25 cellular contexts compared by ENCODE assay signal in genomic region chr7:96532428-96532922, GRCh38.
"Had no signal": no experiment of that assay in that cellular context is flagged by ENCODE, and none has a peak within 500 bp of the region (broad histone marks: within the 10 kb centered on the region; RNA-seq: fewer than 3 reads in every experiment).

No MANE protein-coding gene starts in this region.

- H3K27ac Mint-ChIP-seq: endodermal cell; naive thymus-derived CD8-positive, alpha-beta T cell; nephron progenitor cell; stimulated activated effector memory CD8-positive, alpha-beta T cell treated with anti-CD3 and anti-CD28 coated beads, Interleukin-12 subunit alpha, Interleukin-12 subunit beta, amount 100 ng/mL, for 72 hours had no signal

- H3K27ac ChIP-seq: epithelial cell of prostate, gastrocnemius medialis, lower lobe of right lung, prostate gland, right atrium auricular region, stomach, thyroid gland, vagina had no signal

- H3K36me3 ChIP-seq: gastrocnemius medialis, lower lobe of right lung, prostate gland, right atrium auricular region, stomach, thyroid gland, vagina had no signal

- H3K27me3 ChIP-seq: gastrocnemius medialis, right atrium auricular region, thyroid gland, vagina had no signal

- H3K4me1 Mint-ChIP-seq: endodermal cell; nephron progenitor cell; stimulated activated effector memory CD8-positive, alpha-beta T cell treated with anti-CD3 and anti-CD28 coated beads, Interleukin-12 subunit alpha, Interleukin-12 subunit beta, amount 100 ng/mL, for 72 hours had no signal

- H3K9me3 ChIP-seq: gastrocnemius medialis, lower lobe of right lung, prostate gland, right atrium auricular region, stomach, thyroid gland, vagina had no signal

- ATAC-seq: esophagus mucosa; gastrocnemius medialis; left ventricle myocardium superior; lower lobe of right lung; naive thymus-derived CD8-positive, alpha-beta T cell; sciatic nerve; stimulated activated effector memory CD8-positive, alpha-beta T cell treated with anti-CD3 and anti-CD28 coated beads, Interleukin-12 subunit alpha, Interleukin-12 subunit beta, amount 100 ng/mL, for 72 hours had no signal

- H3K4me3 Mint-ChIP-seq: endodermal cell; naive thymus-derived CD8-positive, alpha-beta T cell; nephron progenitor cell; stimulated activated effector memory CD8-positive, alpha-beta T cell treated with anti-CD3 and anti-CD28 coated beads, Interleukin-12 subunit alpha, Interleukin-12 subunit beta, amount 100 ng/mL, for 72 hours had no signal

- DNase-seq: effector CD8-positive, alpha-beta T cell; endodermal cell; foreskin fibroblast; gastrocnemius medialis; head of caudate nucleus; left ventricle myocardium superior; lower lobe of right lung; naive thymus-derived CD8-positive, alpha-beta T cell; nephron progenitor cell; nucleus accumbens; stimulated activated CD4-positive, alpha-beta T cell treated with anti-CD3 and anti-CD28 coated beads, Interleukin-12 subunit alpha, Interleukin-12 subunit beta, amount 100 ng/mL, for 4 hours; stimulated activated CD4-positive, alpha-beta T cell treated with anti-CD3 and anti-CD28 coated beads, Interleukin-1b, Interleukin-23, amount 100 ng/mL, for 48 hours; stimulated activated CD4-positive, alpha-beta T cell treated with anti-CD3 and anti-CD28 coated beads, Interleukin-4, amount 100 ng/mL, for 1 hour; stimulated activated naive CD4-positive, alpha-beta T cell treated with Interleukin-2 at 50 U/mL for 16 hours; stomach; thyroid gland; trophoblast cell had no signal

- H3K4me1 ChIP-seq: gastrocnemius medialis, lower lobe of right lung, prostate gland, right atrium auricular region, stomach, thyroid gland, vagina had no signal

- H3K4me3 ChIP-seq: gastrocnemius medialis, lower lobe of right lung, prostate gland, right atrium auricular region, smooth muscle cell, stomach, thyroid gland, vagina had no signal

- H3K36me3 Mint-ChIP-seq: naive thymus-derived CD8-positive, alpha-beta T cell; stimulated activated effector memory CD8-positive, alpha-beta T cell treated with anti-CD3 and anti-CD28 coated beads, Interleukin-12 subunit alpha, Interleukin-12 subunit beta, amount 100 ng/mL, for 72 hours had no signal

- H3K9me3 Mint-ChIP-seq: endodermal cell; nephron progenitor cell; stimulated activated effector memory CD8-positive, alpha-beta T cell treated with anti-CD3 and anti-CD28 coated beads, Interleukin-12 subunit alpha, Interleukin-12 subunit beta, amount 100 ng/mL, for 72 hours had no signal

- H3K4me2 ChIP-seq: smooth muscle cell had no signal
